8 cellular contexts compared by ENCODE assay signal in genomic region chr19:51703655-51704515, GRCh38. TPM values are rescaled to one million over a fixed set of nuclear protein-coding genes. Genes with fewer than 3 reads are reported as not detected.
DNase-seq lines count a peak whose midpoint lies in the region; ATAC-seq, FAIRE-seq and TF ChIP-seq lines count a peak whose summit lies in the region.

No MANE protein-coding gene starts in this region.

- in situ Hi-C loops in GM13977 (cut with MboI; ENCODE audit: low pct_unique_long_range_greater_than_20kb, low sequenced_read_pairs, unreplicated experiment): no loop called here

- peak overlapping the region; percentile 80 to 91 for H3K4me3 ChIP-seq in kidney (ENCODE audit: low read length in 2 of 2)

- peak; percentile 85 for ATAC-seq in HG02884 (IDR thresholded peaks at IDR 0.05; ENCODE audit: unreplicated experiment)

- peaks cover 7 to 14% of the 10 kb centered on the region in 2 donors for H3K4me1 ChIP-seq in kidney (ENCODE audit: control insufficient read depth in 1 of 2, insufficient read depth in 1 of 2, low read depth in 1 of 2, low read length in 2 of 2)

- peak overlapping the region; percentile 71 to 98 for H3K9ac ChIP-seq in kidney (ENCODE audit: low read length in 2 of 2)

- no peak for FAIRE-seq in kidney (lab: Jason Lieb, UNC)

- DNase-seq in GM13977 (ENCODE audit: low spot score) (peak; percentile 98), NCI-H2196 (lab: John Stamatoyannopoulos, UW; ENCODE audit: unreplicated experiment) (peak; percentile 93), kidney (peak; percentile 99), NCI-H345 (lab: John Stamatoyannopoulos, UW) (no peak)
- DNase-seq in activated CD4-positive, CD25-positive, alpha-beta regulatory T cell treated with anti-CD3 and anti-CD28 coated beads, Interleukin-2, amount 50 U/mL, for 16 hours (ENCODE audit: low read depth, low spot score): peak; percentile 92
- peak; percentile 95 for DNase-seq in central memory CD4-positive, alpha-beta T cell
- DNase-seq in stimulated activated CD4-positive, alpha-beta T cell treated with anti-CD3 and anti-CD28 coated beads, Interleukin-12 subunit alpha, Interleukin-12 subunit beta, amount 100 ng/mL, for 48 hours (ENCODE audit: low read depth in 2 of 3, low spot score in 1 of 3): peak; percentile 89 to 96 (median 93)

- TF ChIP-seq CTCF in GM13977 (IDR thresholded peaks at IDR 0.05; ENCODE audit: extremely low read depth, insufficient read depth, missing control alignments): peak; percentile 46
- TF ChIP-seq CTCF in kidney (IDR thresholded peaks at IDR 0.05; ENCODE audit: borderline replicate concordance, extremely low read depth, insufficient read depth): peak; percentile 26

- H3K27ac ChIP-seq in kidney (ENCODE audit: low read depth in 2 of 2, low read length in 2 of 2): peak overlapping the region; percentile 92 to 93

- intact Hi-C loops in kidney (cut with DNase I): no loop called here

- H3K36me3 ChIP-seq in kidney (ENCODE audit: control insufficient read depth in 1 of 2, insufficient read depth in 2 of 2, low read length in 2 of 2): peaks cover 5 to 12% of the 10 kb centered on the region in 2 donors

- no peaks in the 10 kb centered on the region for H3K9me3 ChIP-seq in kidney (ENCODE audit: control insufficient read depth in 1 of 2, low read length in 2 of 2)

RNA-seq across cellular contexts. Expression of gene SPACA6, which starts 10.8 kb away (rescaled TPM):
- total RNA-seq in kidney: 25.4 TPM
- polyA plus RNA-seq in kidney (ENCODE audit: insufficient read depth, low read depth, low replicate concordance): 18.9 TPM

RNA-seq across cellular contexts. Expression of gene HAS1, which starts 19.9 kb away (rescaled TPM):
- not detected for total RNA-seq in kidney
- not detected for polyA plus RNA-seq in kidney (ENCODE audit: insufficient read depth, low read depth, low replicate concordance)

RNA-seq across cellular contexts. Expression of gene FPR1, which starts 47.8 kb away (rescaled TPM):
- 16.6 TPM for total RNA-seq in kidney
- polyA plus RNA-seq in kidney (ENCODE audit: insufficient read depth, low read depth, low replicate concordance): 2.2 TPM

RNA-seq across cellular contexts. Expression of gene FPR2, which starts 57.1 kb away (rescaled TPM):
- 2.3 TPM for total RNA-seq in kidney
- not detected for polyA plus RNA-seq in kidney (ENCODE audit: insufficient read depth, low read depth, low replicate concordance)

RNA-seq across cellular contexts. Expression of gene SIGLEC14, which starts 57.3 kb away (rescaled TPM):
- total RNA-seq in kidney: 11.5 TPM
- 0.26 TPM for polyA plus RNA-seq in kidney (ENCODE audit: insufficient read depth, low read depth, low replicate concordance)
